17 cellular contexts compared by ENCODE assay signal in genomic region chr4:150278206-150278605, GRCh38.
DNase-seq lines count a peak whose midpoint lies in the region; ATAC-seq and TF ChIP-seq lines count a peak whose summit lies in the region.
"Had no signal": no experiment of that assay in that cellular context is flagged by ENCODE, and none has a peak within 500 bp of the region (broad histone marks: within the 10 kb centered on the region; RNA-seq: fewer than 3 reads in every experiment).

No MANE protein-coding gene starts in this region.

- intact Hi-C loops in CD8-positive, alpha-beta T cell (cut with DNase I, micrococcal nuclease): no loop called here

- no peak for TF ChIP-seq CTCF in WERI-Rb-1 (IDR thresholded peaks at IDR 0.05; ENCODE audit: low read depth, low read length)
- TF ChIP-seq CTCF in CD8-positive, alpha-beta T cell (IDR thresholded peaks at IDR 0.05): no peak

- H3K9me3 ChIP-seq in WERI-Rb-1 (ENCODE audit: severe bottlenecking): peaks cover 12% of the 10 kb centered on the region
- no peaks in the 10 kb centered on the region for H3K9me3 ChIP-seq in CD8-positive, alpha-beta T cell (ENCODE audit: low read length)

- CTCF ChIA-PET in CD8-positive, alpha-beta T cell (lab: Charles Lee): no interaction called here

- POLR2A ChIA-PET in CD8-positive, alpha-beta T cell (lab: Charles Lee): no interaction called here

- peaks cover 99% of the 10 kb centered on the region for H3K36me3 Mint-ChIP-seq in CD8-positive, alpha-beta T cell

- no peak overlapping the region for H3K4me3 ChIP-seq in WERI-Rb-1 (ENCODE audit: low read depth, low read length)
- no peak overlapping the region for H3K4me3 ChIP-seq in CD8-positive, alpha-beta T cell (ENCODE audit: low read depth, low read length)
- H3K4me3 ChIP-seq: K562 had no signal

- no peaks in the 10 kb centered on the region for H3K27me3 ChIP-seq in WERI-Rb-1 (ENCODE audit: insufficient read depth, low read depth, severe bottlenecking)
- no peaks in the 10 kb centered on the region for H3K27me3 ChIP-seq in CD8-positive, alpha-beta T cell (ENCODE audit: insufficient read depth, low read length)

- no peaks in the 10 kb centered on the region for H3K4me1 Mint-ChIP-seq in CD8-positive, alpha-beta T cell (ENCODE audit: low read depth)
- H3K4me1 Mint-ChIP-seq: B cell had no signal

- H3K27ac Mint-ChIP-seq in CD8-positive, alpha-beta T cell: no peak overlapping the region
- H3K27ac Mint-ChIP-seq: B cell; CD4-positive, alpha-beta T cell; HFFc6 had no signal

- H3K36me3 ChIP-seq in WERI-Rb-1: no peaks in the 10 kb centered on the region; the same call in none of the 2 replicates
- peaks cover 13% of the 10 kb centered on the region for H3K36me3 ChIP-seq in CD8-positive, alpha-beta T cell (ENCODE audit: insufficient read depth, low read length)

- DNase-seq in DMS 273 (lab: John Stamatoyannopoulos, UW; ENCODE audit: unreplicated experiment) (peak; percentile 75), NCI-H524 treated with DMSO at 0.1 percent for 48 hours (lab: John Stamatoyannopoulos, UW) (peak; percentile 51), WERI-Rb-1 (peak; percentile 98), retina (peak; percentile 22), DMS114 treated with DMSO at 0.1 percent for 48 hours (lab: John Stamatoyannopoulos, UW; ENCODE audit: unreplicated experiment) (no peak), occipital lobe (lab: John Stamatoyannopoulos, UW) (no peak)
- no peak for DNase-seq in CD8-positive, alpha-beta T cell
- DNase-seq: C1 segment of cervical spinal cord; CD4-positive, alpha-beta T cell; DND-41; GF-D8; HCEC 1CT; HFFc6 had no signal

- no peaks in the 10 kb centered on the region for H3K4me1 ChIP-seq in CD8-positive, alpha-beta T cell (ENCODE audit: insufficient read depth, low read length)

- H3K27ac ChIP-seq in WERI-Rb-1: peak overlapping the region; percentile 88
- H3K27ac ChIP-seq in CD8-positive, alpha-beta T cell (ENCODE audit: low read depth, low read length): no peak overlapping the region
- H3K27ac ChIP-seq: HL-60 had no signal

- no peak overlapping the region for H3K4me3 Mint-ChIP-seq in CD8-positive, alpha-beta T cell
- H3K4me3 Mint-ChIP-seq: B cell; CD4-positive, alpha-beta T cell; HFFc6 had no signal

- ATAC-seq in HG02678 (IDR thresholded peaks at IDR 0.05; ENCODE audit: unreplicated experiment): no peak
- no peak for ATAC-seq in CD8-positive, alpha-beta T cell
- ATAC-seq: K562 had no signal

- H3K27me3 Mint-ChIP-seq in CD8-positive, alpha-beta T cell (ENCODE audit: low read depth): no peaks in the 10 kb centered on the region
- H3K27me3 Mint-ChIP-seq: B cell; CD4-positive, alpha-beta T cell had no signal

- peaks cover 7% of the 10 kb centered on the region for H3K9me3 Mint-ChIP-seq in CD8-positive, alpha-beta T cell

Comparison
In these comparisons a context has a peak if more than half of its experiments do, and no peak if none do; other contexts are left out.
1. DNase-seq: peak in DMS 273 (single experiment), NCI-H524 treated with DMSO at 0.1 percent for 48 hours (single experiment), WERI-Rb-1 (single experiment) and retina (single experiment); none in DMS114 treated with DMSO at 0.1 percent for 48 hours (single experiment), occipital lobe (single experiment) and CD8-positive, alpha-beta T cell (0 of 7).